Comparison of ENCODE assay signal across 28 cellular contexts in the genomic region with DNA sequence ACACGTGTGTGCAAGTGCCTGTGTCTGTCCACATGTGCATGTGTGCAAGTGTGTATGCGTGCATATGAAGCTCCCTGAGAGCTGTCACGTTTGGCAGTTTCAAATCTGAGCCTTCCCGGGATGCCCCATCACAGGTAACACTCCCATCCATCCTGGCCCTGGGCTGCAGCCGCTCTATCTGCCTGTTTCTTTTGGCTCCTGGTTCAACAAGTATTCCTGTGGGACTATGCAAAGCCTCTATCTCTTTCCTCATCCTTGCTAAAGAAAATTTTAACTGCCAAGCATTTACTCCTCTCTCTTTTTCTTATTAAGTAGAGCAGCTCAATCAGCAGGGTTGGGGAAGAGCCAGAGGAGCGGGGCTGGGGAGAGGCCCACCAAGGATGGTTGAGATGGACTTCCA. TPM values are rescaled to one million over a fixed set of nuclear protein-coding genes. Genes with fewer than 3 reads are reported as not detected.
DNase-seq lines count a peak whose midpoint lies in the region; ATAC-seq and TF ChIP-seq lines count a peak whose summit lies in the region.
"Had no signal": no experiment of that assay in that cellular context is flagged by ENCODE, and none has a peak within 500 bp of the region (broad histone marks: within the 10 kb centered on the region; RNA-seq: fewer than 3 reads in every experiment).

No MANE protein-coding gene starts in this region.

- H3K27ac Mint-ChIP-seq in mesothelial cell of epicardium, result peak overlapping the region; percentile 11
- H3K27ac Mint-ChIP-seq in progenitor cell of endocrine pancreas, result peak overlapping the region; percentile 71
- H3K27ac Mint-ChIP-seq in T-helper 17 cell, result no peak overlapping the region
- H3K27ac Mint-ChIP-seq: activated CD4-positive, alpha-beta memory T cell treated with anti-CD3 and anti-CD28 coated beads, Interleukin-2, amount 10 ng/mL, durations not matched to agents 7 days and 5 days; T-helper 1 cell treated with Interleukin-12 subunit alpha and Interleukin-12 subunit beta and Interleukin-4 antibody, amounts not matched to agents 30 μg/mL and 1 μg/mL, for 36 hours had no signal

- H3K9me3 Mint-ChIP-seq in mesothelial cell of epicardium, result no peaks in the 10 kb centered on the region
- no peaks in the 10 kb centered on the region for H3K9me3 Mint-ChIP-seq in progenitor cell of endocrine pancreas (ENCODE audit: low read depth)
- H3K9me3 Mint-ChIP-seq: activated CD4-positive, alpha-beta memory T cell treated with anti-CD3 and anti-CD28 coated beads, Interleukin-2, amount 10 ng/mL, durations not matched to agents 7 days and 5 days; T-helper 1 cell treated with Interleukin-12 subunit alpha and Interleukin-12 subunit beta and Interleukin-4 antibody, amounts not matched to agents 30 μg/mL and 1 μg/mL, for 36 hours had no signal

- H3K4me2 ChIP-seq in BLaER1 treated with 17β-estradiol and CSF1 and Interleukin-3, amounts not matched to agents 10 nM and 100 nM, result peak overlapping the region; percentile 51 to 94 (median 82); a peak in 21 of 22 replicates
- H3K4me2 ChIP-seq in OCI-LY1 (ENCODE audit: low read length), result no peak overlapping the region

- no peaks in the 10 kb centered on the region for H3K9me3 ChIP-seq in BLaER1 treated with 17β-estradiol and CSF1 and Interleukin-3, amounts not matched to agents 10 nM and 100 nM (replicated peaks in 1 of 11)
- H3K9me3 ChIP-seq in OCI-LY1 (ENCODE audit: low read length) (no peaks in the 10 kb centered on the region), T-helper 17 cell (ENCODE audit: control insufficient read depth, low read length, poor library complexity, severe bottlenecking) (no peaks in the 10 kb centered on the region)
- H3K9me3 ChIP-seq: esophagus muscularis mucosa, heart left ventricle, upper lobe of left lung had no signal

- H3K9ac ChIP-seq in BLaER1 treated with 17β-estradiol and CSF1 and Interleukin-3, amounts not matched to agents 10 nM and 100 nM, result peak overlapping the region in 4 of 11 experiments; percentile 10 to 41 (median 24); a peak in 4 of 22 replicates
- no peak overlapping the region; the same call in 1 of the 2 replicates for H3K9ac ChIP-seq in OCI-LY1 (ENCODE audit: low read length)

- H3K36me3 ChIP-seq in BLaER1 treated with 17β-estradiol and CSF1 and Interleukin-3, amounts not matched to agents 10 nM and 100 nM, result no peaks in the 10 kb centered on the region
- no peaks in the 10 kb centered on the region for H3K36me3 ChIP-seq in OCI-LY1 (ENCODE audit: insufficient read depth, low read length)
- H3K36me3 ChIP-seq: esophagus muscularis mucosa, heart left ventricle, upper lobe of left lung had no signal

- TF ChIP-seq CTCF in OCI-LY1 (IDR thresholded peaks at IDR 0.05; ENCODE audit: low read length) (no peak), mesothelial cell of epicardium (IDR thresholded peaks at IDR 0.05; ENCODE audit: unreplicated experiment) (no peak), progenitor cell of endocrine pancreas (IDR thresholded peaks at IDR 0.05; ENCODE audit: unreplicated experiment) (no peak)

- H3K27me3 Mint-ChIP-seq in mesothelial cell of epicardium (ENCODE audit: low read depth) (no peaks in the 10 kb centered on the region), progenitor cell of endocrine pancreas (no peaks in the 10 kb centered on the region), T-helper 17 cell (no peaks in the 10 kb centered on the region)
- H3K27me3 Mint-ChIP-seq: activated CD4-positive, alpha-beta memory T cell treated with anti-CD3 and anti-CD28 coated beads, Interleukin-2, amount 10 ng/mL, durations not matched to agents 7 days and 5 days; central memory CD8-positive, alpha-beta T cell had no signal

- H3K79me2 ChIP-seq in OCI-LY1 (ENCODE audit: insufficient read depth, low read length), result no peaks in the 10 kb centered on the region

- H4K20me1 ChIP-seq in BLaER1 treated with 17β-estradiol and CSF1 and Interleukin-3, amounts not matched to agents 10 nM and 100 nM, result no peaks in the 10 kb centered on the region
- H4K20me1 ChIP-seq in OCI-LY1 (ENCODE audit: insufficient read depth, low read length), result no peaks in the 10 kb centered on the region

- no peaks in the 10 kb centered on the region for H3F3A ChIP-seq in OCI-LY1 (ENCODE audit: insufficient read depth, low read length)

- no peak overlapping the region for H2AFZ ChIP-seq in OCI-LY1 (ENCODE audit: low read length)

- H3K4me3 ChIP-seq in BLaER1 treated with 17β-estradiol and CSF1 and Interleukin-3, amounts not matched to agents 10 nM and 100 nM, result no peak overlapping the region
- H3K4me3 ChIP-seq in OCI-LY1 (ENCODE audit: low read depth, low read length, poor library complexity, severe bottlenecking), result no peak overlapping the region
- H3K4me3 ChIP-seq: esophagus muscularis mucosa, heart left ventricle, SK-N-MC, upper lobe of left lung had no signal

- H3K4me1 ChIP-seq in BLaER1 treated with 17β-estradiol and CSF1 and Interleukin-3, amounts not matched to agents 10 nM and 100 nM, result peaks cover 80 to 100% (median 93%) of the 10 kb centered on the region in 10 experiments
- peaks cover 61% of the 10 kb centered on the region for H3K4me1 ChIP-seq in OCI-LY1 (ENCODE audit: insufficient read depth, low read length, severe bottlenecking)
- H3K4me1 ChIP-seq: esophagus muscularis mucosa had no signal

- H3K27me3 ChIP-seq in BLaER1 treated with 17β-estradiol and CSF1 and Interleukin-3, amounts not matched to agents 10 nM and 100 nM, result no peaks in the 10 kb centered on the region
- H3K27me3 ChIP-seq in OCI-LY1 (ENCODE audit: insufficient read depth, low read length), result no peaks in the 10 kb centered on the region
- H3K27me3 ChIP-seq: esophagus muscularis mucosa, heart left ventricle, upper lobe of left lung had no signal

- peak overlapping the region in 6 of 11 experiments; percentile 42 to 96 (median 92); a peak in 11 of 22 replicates for H3K27ac ChIP-seq in BLaER1 treated with 17β-estradiol and CSF1 and Interleukin-3, amounts not matched to agents 10 nM and 100 nM
- H3K27ac ChIP-seq in OCI-LY1 (ENCODE audit: low read depth, low read length, poor library complexity, severe bottlenecking), result peak overlapping the region; percentile 99
- H3K27ac ChIP-seq: esophagus muscularis mucosa, heart left ventricle, SK-N-MC, upper lobe of left lung had no signal

- H3K9me2 ChIP-seq in OCI-LY1 (ENCODE audit: low read depth, low read length), result no peaks in the 10 kb centered on the region

- DNase-seq in mesothelial cell of epicardium (ENCODE audit: low spot score in 2 of 2, unreplicated experiment in 2 of 2) (no peak), progenitor cell of endocrine pancreas (ENCODE audit: low spot score, unreplicated experiment) (no peak), NCI-H146 (lab: John Stamatoyannopoulos, UW) (no peak), T-helper 17 cell (no peak), retina (no peak)
- DNase-seq: activated CD4-positive, alpha-beta memory T cell treated with anti-CD3 and anti-CD28 coated beads, Interleukin-2, amount 10 ng/mL, durations not matched to agents 7 days and 5 days; activated CD4-positive, CD25-positive, alpha-beta regulatory T cell treated with anti-CD3 and anti-CD28 coated beads, Interleukin-2, amount 50 U/mL, for 72 hours; C1 segment of cervical spinal cord; dermis blood vessel endothelial cell; foreskin melanocyte; heart left ventricle; KBM-7; kidney; NCI-H1417; NCI-H2081; NCI-H2227 treated with DMSO at 0.1 percent for 48 hours; PC-3; right cardiac atrium; stimulated activated CD4-positive, alpha-beta T cell treated with anti-CD3 and anti-CD28 coated beads, Interleukin-12 subunit alpha, Interleukin-12 subunit beta, amount 100 ng/mL, for 4 hours; stimulated activated CD4-positive, alpha-beta T cell treated with anti-CD3 and anti-CD28 coated beads, Interleukin-2, amount 100 ng/mL, for 48 hours; substantia nigra; upper lobe of left lung had no signal

- peaks cover 27% of the 10 kb centered on the region for H3K4me1 Mint-ChIP-seq in mesothelial cell of epicardium
- H3K4me1 Mint-ChIP-seq in progenitor cell of endocrine pancreas (ENCODE audit: low read depth), result peaks cover 63% of the 10 kb centered on the region
- peaks cover 57% of the 10 kb centered on the region for H3K4me1 Mint-ChIP-seq in T-helper 17 cell

- ATAC-seq in T-helper 17 cell, result no peak
- ATAC-seq: heart left ventricle, PC-3, right cardiac atrium had no signal

- H3K36me3 Mint-ChIP-seq in mesothelial cell of epicardium (peaks cover 4% of the 10 kb centered on the region), progenitor cell of endocrine pancreas (ENCODE audit: insufficient read depth) (no peaks in the 10 kb centered on the region), T-helper 17 cell (ENCODE audit: low read depth) (peaks cover 5% of the 10 kb centered on the region)

- H3K4me3 Mint-ChIP-seq in mesothelial cell of epicardium, result no peak overlapping the region
- no peak overlapping the region for H3K4me3 Mint-ChIP-seq in progenitor cell of endocrine pancreas (ENCODE audit: low read depth)
- no peak overlapping the region for H3K4me3 Mint-ChIP-seq in T-helper 17 cell
- H3K4me3 Mint-ChIP-seq: activated CD4-positive, alpha-beta memory T cell treated with anti-CD3 and anti-CD28 coated beads, Interleukin-2, amount 10 ng/mL, durations not matched to agents 7 days and 5 days; central memory CD8-positive, alpha-beta T cell; T-helper 1 cell treated with Interleukin-12 subunit alpha and Interleukin-12 subunit beta and Interleukin-4 antibody, amounts not matched to agents 30 μg/mL and 1 μg/mL, for 36 hours had no signal

RNA-seq across cellular contexts. Expression of a gene that starts 24.4 kb away (rescaled TPM):
- total RNA-seq in mesothelial cell of epicardium (142 to 157 TPM (median 145 TPM) in 3 replicates), progenitor cell of endocrine pancreas (152 and 172 TPM in 2 replicates), T-helper 17 cell (100 to 1,000 TPM; 307 TPM)
